ENCODE assay signal across 7 cellular contexts in genomic region chr1:231335663-231336602, GRCh38. TPM values are rescaled to one million over a fixed set of nuclear protein-coding genes. Genes with fewer than 3 reads are reported as not detected.
DNase-seq lines count a peak whose midpoint lies in the region; ATAC-seq and TF ChIP-seq lines count a peak whose summit lies in the region.

No MANE protein-coding gene starts in this region.

- H3K4me1 Mint-ChIP-seq in T-cell, result peaks cover 61 to 79% (median 78%) of the 10 kb centered on the region in 3 donors

- no peak for TF ChIP-seq CTCF in HFF-Myc (IDR thresholded peaks at IDR 0.05; ENCODE audit: low read depth, low read length, missing control alignments)
- no peak for TF ChIP-seq CTCF in hepatocyte (IDR thresholded peaks at IDR 0.05; ENCODE audit: poor library complexity)
- no peak for TF ChIP-seq CTCF in spleen (IDR thresholded peaks at IDR 0.05 in 8 of 11, conservative IDR thresholded peaks at IDR 0.05 in 3 of 11)

- ATAC-seq in T-cell (replicated peaks in 1 of 4) (no peak), HG03139 (IDR thresholded peaks at IDR 0.05; ENCODE audit: unreplicated experiment) (no peak)

- H4K20me1 ChIP-seq in hepatocyte (ENCODE audit: insufficient read depth, poor library complexity, severe bottlenecking), result peaks cover 37% of the 10 kb centered on the region

- TF ChIP-seq POLR2A in spleen (IDR thresholded peaks at IDR 0.05), result no peak

- no peaks in the 10 kb centered on the region for H3K9me2 ChIP-seq in hepatocyte (replicated peaks; ENCODE audit: insufficient read depth)

- DNase-seq in HFF-Myc (ENCODE audit: extremely low read depth, low read depth) (no peak), T-cell (no peak), hepatocyte (ENCODE audit: low spot score) (no peak), spleen (no peak), MV-4-11 (lab: John Stamatoyannopoulos, UW) (no peak), glomerular visceral epithelial cell (ENCODE audit: extremely low spot score) (no peak)

- H3K79me2 ChIP-seq in hepatocyte, result peaks cover 74% of the 10 kb centered on the region

- H3K27me3 ChIP-seq in hepatocyte, result no peaks in the 10 kb centered on the region
- no peaks in the 10 kb centered on the region for H3K27me3 ChIP-seq in spleen (replicated peaks in 1 of 7)

- peaks cover 38% of the 10 kb centered on the region for H3K36me3 Mint-ChIP-seq in T-cell

- H3K27ac Mint-ChIP-seq in T-cell, result peak overlapping the region in 1 of 2 donors; percentile 62

- H3K27ac ChIP-seq in hepatocyte (peak overlapping the region; percentile 93), spleen (peak overlapping the region in 3 of 8 donors; percentile 97 to 98 (median 97))

- H3K36me3 ChIP-seq in hepatocyte (replicated peaks; ENCODE audit: insufficient read depth, low read depth), result no peaks in the 10 kb centered on the region
- peaks cover 0 to 45% (median 6%) of the 10 kb centered on the region in 6 donors for H3K36me3 ChIP-seq in spleen

- peak overlapping the region; percentile 97 to 100 (median 100) for H3K4me3 Mint-ChIP-seq in T-cell

- H3K4me1 ChIP-seq in hepatocyte (ENCODE audit: insufficient read depth) (peaks cover 43% of the 10 kb centered on the region), spleen (peaks cover 51 to 86% (median 71%) of the 10 kb centered on the region in 6 donors)

- intact Hi-C loops in spleen (cut with DNase I; ENCODE audit: low total_unique reads), result loop anchor here (10.0 kb wide), 1 partner anchor 91 kb away; the partner anchor contains the start of gene GNPAT

- WGBS in hepatocyte (ENCODE audit: low lambda C conversion rate, missing lambda C conversion rate), result 76% methylated on average over 21 of the region's 21 CpGs
- 72 to 83% (median 74%) methylated on average over 21 of the region's 21 CpGs for WGBS in spleen, 5 donors

- H3K4me2 ChIP-seq in hepatocyte, result peak overlapping the region; percentile 93

- no peaks in the 10 kb centered on the region for H3K9me3 ChIP-seq in hepatocyte (ENCODE audit: low read depth)
- no peaks in the 10 kb centered on the region for H3K9me3 ChIP-seq in spleen

- H3K27me3 Mint-ChIP-seq in T-cell, result peaks cover 0 to 3% of the 10 kb centered on the region in 2 donors

- H3K4me3 ChIP-seq in HFF-Myc (replicated peaks; ENCODE audit: low read depth, low read length), result peak overlapping the region; percentile 74
- peak overlapping the region; percentile 50 for H3K4me3 ChIP-seq in hepatocyte
- H3K4me3 ChIP-seq in spleen, result peak overlapping the region; percentile 84 to 95 (median 92)

- CTCF ChIA-PET in T-cell (lab: Charles Lee), result interaction anchor here in 1 of 2 donors (0.6 to 1.1 kb wide), 4 partner anchors 14 to 695 kb away, joined by 3 to 5 read pairs (median 3); no protein-coding TSS in a partner anchor

- POLR2A ChIA-PET in T-cell (lab: Charles Lee), result interaction anchor here (0.6 to 0.7 kb wide), 3 partner anchors 26 to 910 kb away, joined by 3 read pairs; partner anchors contain the start of gene PGBD5 (in 1 of the 2)

- no peak overlapping the region for H2AFZ ChIP-seq in hepatocyte

- peaks cover 0 to 5% (median 2%) of the 10 kb centered on the region in 3 donors for H3K9me3 Mint-ChIP-seq in T-cell

RNA-seq across cellular contexts. Expression of gene EXOC8, which starts 1.7 kb away (rescaled TPM):
- 10 to 100 TPM; 27.3 to 34.9 (median 30.6) TPM for total RNA-seq in T-cell
- 20.6 and 23.4 TPM in 2 replicates for total RNA-seq in hepatocyte
- 3.2 and 4.0 TPM in 2 replicates for polyA plus RNA-seq in hepatocyte
- 10 to 100 TPM; 19.3 to 23.6 (median 21.3) TPM for total RNA-seq in spleen
- polyA plus RNA-seq in spleen, result 1 to 10 TPM; 4.7 to 6.9 (median 4.7) TPM

RNA-seq across cellular contexts. Expression of gene SPRTN, which starts 2.2 kb away (rescaled TPM):
- total RNA-seq in T-cell (10 to 100 TPM; 12.6 to 28.9 (median 18.2) TPM), hepatocyte (11.2 and 12.5 TPM in 2 replicates), spleen (10 to 100 TPM; 10.8 to 28.7 (median 14.0) TPM)
- polyA plus RNA-seq in hepatocyte (7.5 and 12.2 TPM in 2 replicates), spleen (1 to 10 TPM; 3.1 to 5.7 (median 3.2) TPM)
